In genomic region chr10:95777638-95778037, GRCh38 we compare ENCODE assay signal across 2 cellular contexts. TPM values are rescaled to one million over a fixed set of nuclear protein-coding genes. Genes with fewer than 3 reads are reported as not detected.
"Had no signal": no experiment of that assay in that cellular context is flagged by ENCODE, and none has a peak within 500 bp of the region (broad histone marks: within the 10 kb centered on the region; RNA-seq: fewer than 3 reads in every experiment).

No MANE protein-coding gene starts in this region.

RNA-seq across cellular contexts. Expression of gene ENTPD1, which starts 21.7 kb away (rescaled TPM):
- total RNA-seq: epithelial cell of proximal tubule, foreskin keratinocyte had no signal
- polyA plus RNA-seq: foreskin keratinocyte had no signal
